1 cellular context compared by ENCODE assay signal in genomic region chr15:43777293-43777819, GRCh38.
TF ChIP-seq lines count a peak whose summit lies in the region.

No MANE protein-coding gene starts in this region.

TF ChIP-seq in HepG2, 621 proteins besides CTCF, POLR2A, EP300 and RAD21 (continued from another document and continues in another):
- 0 out of 2 replicates have a peak, but pooled peaks have one; percentile 59 for TF ChIP-seq BORCS8-MEF2B (CRISPR knock-in tag; IDR thresholded peaks at IDR 0.05)
- no peak for TF ChIP-seq HCFC1 (IDR thresholded peaks at IDR 0.05; ENCODE audit: low read depth, low read length)
- TF ChIP-seq HNRNPH1 (optimal IDR thresholded peaks at IDR 0.05; ENCODE audit: low read depth, low read length), result no peak
- no peak for TF ChIP-seq ISL2 (CRISPR knock-in tag; IDR thresholded peaks at IDR 0.05)
- no peak for TF ChIP-seq MATR3 (CRISPR knock-in tag; IDR thresholded peaks at IDR 0.05)
- no peak for TF ChIP-seq ZNF282 (IDR thresholded peaks at IDR 0.05; ENCODE audit: partially characterized antibody)
- no peak for TF ChIP-seq MTF1 (CRISPR knock-in tag; IDR thresholded peaks at IDR 0.05)
- no peak; the same call in 1 of the 2 replicates for TF ChIP-seq ZSCAN9 (CRISPR knock-in tag; IDR thresholded peaks at IDR 0.05; ENCODE audit: borderline replicate concordance)
- no peak for TF ChIP-seq ZNF780A (CRISPR knock-in tag; IDR thresholded peaks at IDR 0.05)
- TF ChIP-seq KAT7 (CRISPR knock-in tag; IDR thresholded peaks at IDR 0.05; ENCODE audit: borderline replicate concordance), result no peak
- TF ChIP-seq, protein P1, sequence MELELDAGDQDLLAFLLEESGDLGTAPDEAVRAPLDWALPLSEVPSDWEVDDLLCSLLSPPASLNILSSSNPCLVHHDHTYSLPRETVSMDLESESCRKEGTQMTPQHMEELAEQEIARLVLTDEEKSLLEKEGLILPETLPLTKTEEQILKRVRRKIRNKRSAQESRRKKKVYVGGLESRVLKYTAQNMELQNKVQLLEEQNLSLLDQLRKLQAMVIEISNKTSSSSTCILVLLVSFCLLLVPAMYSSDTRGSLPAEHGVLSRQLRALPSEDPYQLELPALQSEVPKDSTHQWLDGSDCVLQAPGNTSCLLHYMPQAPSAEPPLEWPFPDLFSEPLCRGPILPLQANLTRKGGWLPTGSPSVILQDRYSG (CRISPR knock-in tag; IDR thresholded peaks at IDR 0.05), result no peak
- peak; percentile 79 for TF ChIP-seq MTA1 (CRISPR knock-in tag; IDR thresholded peaks at IDR 0.05; ENCODE audit: borderline replicate concordance)
- no peak for TF ChIP-seq THYN1 (CRISPR knock-in tag; IDR thresholded peaks at IDR 0.05; ENCODE audit: borderline replicate concordance, low read depth)
- 0 out of 2 replicates have a peak, but pooled peaks have one; percentile 7 for TF ChIP-seq ZNF451 (CRISPR knock-in tag; IDR thresholded peaks at IDR 0.05)
- TF ChIP-seq ZNF350 (CRISPR knock-in tag; IDR thresholded peaks at IDR 0.05; ENCODE audit: borderline replicate concordance, low read depth), result peak; percentile 21; the same call in 1 of the 2 replicates
- TF ChIP-seq AKAP8 (CRISPR knock-in tag; IDR thresholded peaks at IDR 0.05), result no peak
- no peak; the same call in 1 of the 2 replicates for TF ChIP-seq ZFP37 (CRISPR knock-in tag; IDR thresholded peaks at IDR 0.05; ENCODE audit: borderline replicate concordance)
- TF ChIP-seq, protein P2, sequence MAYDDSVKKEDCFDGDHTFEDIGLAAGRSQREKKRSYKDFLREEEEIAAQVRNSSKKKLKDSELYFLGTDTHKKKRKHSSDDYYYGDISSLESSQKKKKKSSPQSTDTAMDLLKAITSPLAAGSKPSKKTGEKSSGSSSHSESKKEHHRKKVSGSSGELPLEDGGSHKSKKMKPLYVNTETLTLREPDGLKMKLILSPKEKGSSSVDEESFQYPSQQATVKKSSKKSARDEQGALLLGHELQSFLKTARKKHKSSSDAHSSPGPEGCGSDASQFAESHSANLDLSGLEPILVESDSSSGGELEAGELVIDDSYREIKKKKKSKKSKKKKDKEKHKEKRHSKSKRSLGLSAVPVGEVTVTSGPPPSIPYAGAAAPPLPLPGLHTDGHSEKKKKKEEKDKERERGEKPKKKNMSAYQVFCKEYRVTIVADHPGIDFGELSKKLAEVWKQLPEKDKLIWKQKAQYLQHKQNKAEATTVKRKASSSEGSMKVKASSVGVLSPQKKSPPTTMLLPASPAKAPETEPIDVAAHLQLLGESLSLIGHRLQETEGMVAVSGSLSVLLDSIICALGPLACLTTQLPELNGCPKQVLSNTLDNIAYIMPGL (CRISPR knock-in tag; IDR thresholded peaks at IDR 0.05; ENCODE audit: borderline replicate concordance in 1 of 2, low read depth in 1 of 2), result peak; percentile 97 to 98
- no peak for TF ChIP-seq ZNF335 (CRISPR knock-in tag; IDR thresholded peaks at IDR 0.05)
- TF ChIP-seq NPAS2 (CRISPR knock-in tag; IDR thresholded peaks at IDR 0.05; ENCODE audit: borderline replicate concordance), result no peak
- no peak for TF ChIP-seq ZNF253 (CRISPR knock-in tag; IDR thresholded peaks at IDR 0.05; ENCODE audit: borderline replicate concordance)
- no peak for TF ChIP-seq KDM3A (CRISPR knock-in tag; IDR thresholded peaks at IDR 0.05; ENCODE audit: low read depth)
- TF ChIP-seq ZNF841 (CRISPR knock-in tag; IDR thresholded peaks at IDR 0.05; ENCODE audit: borderline replicate concordance), result no peak
- no peak for TF ChIP-seq ZNF138 (CRISPR knock-in tag; IDR thresholded peaks at IDR 0.05; ENCODE audit: low read depth)
- TF ChIP-seq, protein P3, sequence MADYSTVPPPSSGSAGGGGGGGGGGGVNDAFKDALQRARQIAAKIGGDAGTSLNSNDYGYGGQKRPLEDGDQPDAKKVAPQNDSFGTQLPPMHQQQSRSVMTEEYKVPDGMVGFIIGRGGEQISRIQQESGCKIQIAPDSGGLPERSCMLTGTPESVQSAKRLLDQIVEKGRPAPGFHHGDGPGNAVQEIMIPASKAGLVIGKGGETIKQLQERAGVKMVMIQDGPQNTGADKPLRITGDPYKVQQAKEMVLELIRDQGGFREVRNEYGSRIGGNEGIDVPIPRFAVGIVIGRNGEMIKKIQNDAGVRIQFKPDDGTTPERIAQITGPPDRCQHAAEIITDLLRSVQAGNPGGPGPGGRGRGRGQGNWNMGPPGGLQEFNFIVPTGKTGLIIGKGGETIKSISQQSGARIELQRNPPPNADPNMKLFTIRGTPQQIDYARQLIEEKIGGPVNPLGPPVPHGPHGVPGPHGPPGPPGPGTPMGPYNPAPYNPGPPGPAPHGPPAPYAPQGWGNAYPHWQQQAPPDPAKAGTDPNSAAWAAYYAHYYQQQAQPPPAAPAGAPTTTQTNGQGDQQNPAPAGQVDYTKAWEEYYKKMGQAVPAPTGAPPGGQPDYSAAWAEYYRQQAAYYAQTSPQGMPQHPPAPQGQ (CRISPR knock-in tag; IDR thresholded peaks at IDR 0.05; ENCODE audit: borderline replicate concordance), result no peak
- no peak for TF ChIP-seq SIN3B (IDR thresholded peaks at IDR 0.05; ENCODE audit: low read length)
- peak; percentile 53; the same call in 1 of the 2 replicates for TF ChIP-seq ZNF501 (CRISPR knock-in tag; IDR thresholded peaks at IDR 0.05)
- no peak for TF ChIP-seq PBX2 (CRISPR knock-in tag; IDR thresholded peaks at IDR 0.05)
- TF ChIP-seq ATRX (CRISPR knock-in tag; IDR thresholded peaks at IDR 0.05; ENCODE audit: borderline replicate concordance), result no peak
- TF ChIP-seq ZNF232 (CRISPR knock-in tag; IDR thresholded peaks at IDR 0.05; ENCODE audit: borderline replicate concordance), result 0 out of 2 replicates have a peak, but pooled peaks have one; percentile 59
- no peak for TF ChIP-seq TBX3 (IDR thresholded peaks at IDR 0.05; ENCODE audit: borderline replicate concordance)
- peak; percentile 84 for TF ChIP-seq ZNF230 (CRISPR knock-in tag; IDR thresholded peaks at IDR 0.05)
- TF ChIP-seq ZNF251 (CRISPR knock-in tag; IDR thresholded peaks at IDR 0.05), result 0 out of 2 replicates have a peak, but pooled peaks have one; percentile 65
- TF ChIP-seq TGIF2 (CRISPR knock-in tag; IDR thresholded peaks at IDR 0.05), result 0 out of 2 replicates have a peak, but pooled peaks have one; percentile 39
- peak; percentile 39; the same call in 1 of the 2 replicates for TF ChIP-seq FOXP4 (CRISPR knock-in tag; IDR thresholded peaks at IDR 0.05)
- TF ChIP-seq SMYD3 (CRISPR knock-in tag; IDR thresholded peaks at IDR 0.05), result no peak
- TF ChIP-seq, protein P4, sequence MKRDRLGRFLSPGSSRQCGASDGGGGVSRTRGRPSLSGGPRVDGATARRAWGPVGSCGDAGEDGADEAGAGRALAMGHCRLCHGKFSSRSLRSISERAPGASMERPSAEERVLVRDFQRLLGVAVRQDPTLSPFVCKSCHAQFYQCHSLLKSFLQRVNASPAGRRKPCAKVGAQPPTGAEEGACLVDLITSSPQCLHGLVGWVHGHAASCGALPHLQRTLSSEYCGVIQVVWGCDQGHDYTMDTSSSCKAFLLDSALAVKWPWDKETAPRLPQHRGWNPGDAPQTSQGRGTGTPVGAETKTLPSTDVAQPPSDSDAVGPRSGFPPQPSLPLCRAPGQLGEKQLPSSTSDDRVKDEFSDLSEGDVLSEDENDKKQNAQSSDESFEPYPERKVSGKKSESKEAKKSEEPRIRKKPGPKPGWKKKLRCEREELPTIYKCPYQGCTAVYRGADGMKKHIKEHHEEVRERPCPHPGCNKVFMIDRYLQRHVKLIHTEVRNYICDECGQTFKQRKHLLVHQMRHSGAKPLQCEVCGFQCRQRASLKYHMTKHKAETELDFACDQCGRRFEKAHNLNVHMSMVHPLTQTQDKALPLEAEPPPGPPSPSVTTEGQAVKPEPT (CRISPR knock-in tag; IDR thresholded peaks at IDR 0.05; ENCODE audit: low read depth), result 0 out of 2 replicates have a peak, but pooled peaks have one; percentile 39
- no peak for TF ChIP-seq NBN (conservative IDR thresholded peaks at IDR 0.05)
- TF ChIP-seq XRCC5 (optimal IDR thresholded peaks at IDR 0.05; ENCODE audit: low read length), result peak; percentile 81
- no peak; the same call in 1 of the 2 replicates for TF ChIP-seq ZFP41 (CRISPR knock-in tag; IDR thresholded peaks at IDR 0.05; ENCODE audit: borderline replicate concordance)
- no peak for TF ChIP-seq ATF2 (CRISPR knock-in tag; IDR thresholded peaks at IDR 0.05)
- TF ChIP-seq ZNF263 (CRISPR knock-in tag; IDR thresholded peaks at IDR 0.05), result peak; percentile 63; the same call in 1 of the 2 replicates
- peak; percentile 32; the same call in 1 of the 2 replicates for TF ChIP-seq ZBTB33 (CRISPR knock-in tag; IDR thresholded peaks at IDR 0.05)
- no peak for TF ChIP-seq SRSF9 (IDR thresholded peaks at IDR 0.05; ENCODE audit: borderline replicate concordance, insufficient read depth, low read depth, low read length, poor library complexity, severe bottlenecking)
- TF ChIP-seq, protein P5, sequence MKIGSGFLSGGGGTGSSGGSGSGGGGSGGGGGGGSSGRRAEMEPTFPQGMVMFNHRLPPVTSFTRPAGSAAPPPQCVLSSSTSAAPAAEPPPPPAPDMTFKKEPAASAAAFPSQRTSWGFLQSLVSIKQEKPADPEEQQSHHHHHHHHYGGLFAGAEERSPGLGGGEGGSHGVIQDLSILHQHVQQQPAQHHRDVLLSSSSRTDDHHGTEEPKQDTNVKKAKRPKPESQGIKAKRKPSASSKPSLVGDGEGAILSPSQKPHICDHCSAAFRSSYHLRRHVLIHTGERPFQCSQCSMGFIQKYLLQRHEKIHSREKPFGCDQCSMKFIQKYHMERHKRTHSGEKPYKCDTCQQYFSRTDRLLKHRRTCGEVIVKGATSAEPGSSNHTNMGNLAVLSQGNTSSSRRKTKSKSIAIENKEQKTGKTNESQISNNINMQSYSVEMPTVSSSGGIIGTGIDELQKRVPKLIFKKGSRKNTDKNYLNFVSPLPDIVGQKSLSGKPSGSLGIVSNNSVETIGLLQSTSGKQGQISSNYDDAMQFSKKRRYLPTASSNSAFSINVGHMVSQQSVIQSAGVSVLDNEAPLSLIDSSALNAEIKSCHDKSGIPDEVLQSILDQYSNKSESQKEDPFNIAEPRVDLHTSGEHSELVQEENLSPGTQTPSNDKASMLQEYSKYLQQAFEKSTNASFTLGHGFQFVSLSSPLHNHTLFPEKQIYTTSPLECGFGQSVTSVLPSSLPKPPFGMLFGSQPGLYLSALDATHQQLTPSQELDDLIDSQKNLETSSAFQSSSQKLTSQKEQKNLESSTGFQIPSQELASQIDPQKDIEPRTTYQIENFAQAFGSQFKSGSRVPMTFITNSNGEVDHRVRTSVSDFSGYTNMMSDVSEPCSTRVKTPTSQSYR (CRISPR knock-in tag; IDR thresholded peaks at IDR 0.05; ENCODE audit: borderline replicate concordance), result 0 out of 2 replicates have a peak, but pooled peaks have one; percentile 20
- TF ChIP-seq, protein P6, sequence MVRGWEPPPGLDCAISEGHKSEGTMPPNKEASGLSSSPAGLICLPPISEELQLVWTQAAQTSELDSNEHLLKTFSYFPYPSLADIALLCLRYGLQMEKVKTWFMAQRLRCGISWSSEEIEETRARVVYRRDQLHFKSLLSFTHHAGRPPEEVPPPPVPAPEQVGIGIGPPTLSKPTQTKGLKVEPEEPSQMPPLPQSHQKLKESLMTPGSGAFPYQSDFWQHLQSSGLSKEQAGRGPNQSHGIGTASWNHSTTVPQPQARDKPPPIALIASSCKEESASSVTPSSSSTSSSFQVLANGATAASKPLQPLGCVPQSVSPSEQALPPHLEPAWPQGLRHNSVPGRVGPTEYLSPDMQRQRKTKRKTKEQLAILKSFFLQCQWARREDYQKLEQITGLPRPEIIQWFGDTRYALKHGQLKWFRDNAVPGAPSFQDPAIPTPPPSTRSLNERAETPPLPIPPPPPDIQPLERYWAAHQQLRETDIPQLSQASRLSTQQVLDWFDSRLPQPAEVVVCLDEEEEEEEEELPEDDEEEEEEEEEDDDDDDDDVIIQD (CRISPR knock-in tag; IDR thresholded peaks at IDR 0.05; ENCODE audit: low read depth), result no peak; the same call in 1 of the 2 replicates
